Comparison of ENCODE assay signal across 1 cellular context in the genomic region with DNA sequence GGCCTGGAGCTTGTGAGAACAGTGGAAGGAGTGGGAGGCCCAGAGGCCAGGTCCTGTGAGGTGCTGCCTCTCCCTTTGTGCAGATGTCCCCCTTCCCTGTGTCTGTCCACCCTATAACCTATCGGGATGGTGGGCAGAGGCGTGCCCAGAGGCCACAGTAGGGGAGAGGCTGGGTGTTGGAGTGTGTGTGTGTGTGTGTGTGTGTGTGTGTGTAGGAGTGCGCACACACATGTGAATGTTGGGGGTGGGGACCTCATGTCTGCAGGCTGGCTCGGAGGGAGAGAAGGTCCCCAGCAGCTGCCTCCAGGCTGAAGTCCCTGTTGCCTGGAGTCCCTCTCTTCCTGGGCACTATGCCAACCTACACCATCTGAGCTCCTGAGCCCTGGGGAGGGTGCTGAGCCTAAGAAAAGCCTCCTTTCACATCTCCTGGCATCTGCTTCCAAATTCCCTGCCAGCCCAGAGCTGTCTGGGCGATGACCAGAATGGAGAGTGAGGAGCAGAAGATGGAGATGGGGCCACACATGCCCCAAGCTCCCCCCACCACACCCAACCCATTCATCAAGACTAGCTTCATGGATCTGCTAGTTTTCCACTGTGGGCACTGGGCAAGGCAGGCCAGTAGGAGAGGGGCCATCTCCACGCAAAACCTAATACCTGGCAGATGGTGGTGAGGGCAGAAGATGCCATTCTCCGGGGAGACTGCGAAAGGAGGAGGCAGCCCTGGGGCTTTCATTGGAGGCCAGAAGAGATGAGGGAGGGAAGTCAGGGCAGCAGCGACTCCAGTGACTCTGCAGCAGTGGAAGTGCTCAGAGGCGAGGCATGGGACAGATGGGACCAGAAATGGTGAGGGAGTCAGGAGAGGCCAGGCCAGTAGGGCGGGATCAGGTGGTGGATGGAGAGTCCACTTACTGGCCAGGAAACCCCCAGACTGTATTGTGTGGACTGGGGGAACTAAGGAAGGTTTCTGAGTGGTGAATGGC.
TF ChIP-seq lines count a peak whose summit lies in the region.

No MANE protein-coding gene starts in this region.

TF ChIP-seq in H1, 55 proteins besides CTCF, POLR2A, EP300 and RAD21 (continued from another document):
- TF ChIP-seq, protein P1, sequence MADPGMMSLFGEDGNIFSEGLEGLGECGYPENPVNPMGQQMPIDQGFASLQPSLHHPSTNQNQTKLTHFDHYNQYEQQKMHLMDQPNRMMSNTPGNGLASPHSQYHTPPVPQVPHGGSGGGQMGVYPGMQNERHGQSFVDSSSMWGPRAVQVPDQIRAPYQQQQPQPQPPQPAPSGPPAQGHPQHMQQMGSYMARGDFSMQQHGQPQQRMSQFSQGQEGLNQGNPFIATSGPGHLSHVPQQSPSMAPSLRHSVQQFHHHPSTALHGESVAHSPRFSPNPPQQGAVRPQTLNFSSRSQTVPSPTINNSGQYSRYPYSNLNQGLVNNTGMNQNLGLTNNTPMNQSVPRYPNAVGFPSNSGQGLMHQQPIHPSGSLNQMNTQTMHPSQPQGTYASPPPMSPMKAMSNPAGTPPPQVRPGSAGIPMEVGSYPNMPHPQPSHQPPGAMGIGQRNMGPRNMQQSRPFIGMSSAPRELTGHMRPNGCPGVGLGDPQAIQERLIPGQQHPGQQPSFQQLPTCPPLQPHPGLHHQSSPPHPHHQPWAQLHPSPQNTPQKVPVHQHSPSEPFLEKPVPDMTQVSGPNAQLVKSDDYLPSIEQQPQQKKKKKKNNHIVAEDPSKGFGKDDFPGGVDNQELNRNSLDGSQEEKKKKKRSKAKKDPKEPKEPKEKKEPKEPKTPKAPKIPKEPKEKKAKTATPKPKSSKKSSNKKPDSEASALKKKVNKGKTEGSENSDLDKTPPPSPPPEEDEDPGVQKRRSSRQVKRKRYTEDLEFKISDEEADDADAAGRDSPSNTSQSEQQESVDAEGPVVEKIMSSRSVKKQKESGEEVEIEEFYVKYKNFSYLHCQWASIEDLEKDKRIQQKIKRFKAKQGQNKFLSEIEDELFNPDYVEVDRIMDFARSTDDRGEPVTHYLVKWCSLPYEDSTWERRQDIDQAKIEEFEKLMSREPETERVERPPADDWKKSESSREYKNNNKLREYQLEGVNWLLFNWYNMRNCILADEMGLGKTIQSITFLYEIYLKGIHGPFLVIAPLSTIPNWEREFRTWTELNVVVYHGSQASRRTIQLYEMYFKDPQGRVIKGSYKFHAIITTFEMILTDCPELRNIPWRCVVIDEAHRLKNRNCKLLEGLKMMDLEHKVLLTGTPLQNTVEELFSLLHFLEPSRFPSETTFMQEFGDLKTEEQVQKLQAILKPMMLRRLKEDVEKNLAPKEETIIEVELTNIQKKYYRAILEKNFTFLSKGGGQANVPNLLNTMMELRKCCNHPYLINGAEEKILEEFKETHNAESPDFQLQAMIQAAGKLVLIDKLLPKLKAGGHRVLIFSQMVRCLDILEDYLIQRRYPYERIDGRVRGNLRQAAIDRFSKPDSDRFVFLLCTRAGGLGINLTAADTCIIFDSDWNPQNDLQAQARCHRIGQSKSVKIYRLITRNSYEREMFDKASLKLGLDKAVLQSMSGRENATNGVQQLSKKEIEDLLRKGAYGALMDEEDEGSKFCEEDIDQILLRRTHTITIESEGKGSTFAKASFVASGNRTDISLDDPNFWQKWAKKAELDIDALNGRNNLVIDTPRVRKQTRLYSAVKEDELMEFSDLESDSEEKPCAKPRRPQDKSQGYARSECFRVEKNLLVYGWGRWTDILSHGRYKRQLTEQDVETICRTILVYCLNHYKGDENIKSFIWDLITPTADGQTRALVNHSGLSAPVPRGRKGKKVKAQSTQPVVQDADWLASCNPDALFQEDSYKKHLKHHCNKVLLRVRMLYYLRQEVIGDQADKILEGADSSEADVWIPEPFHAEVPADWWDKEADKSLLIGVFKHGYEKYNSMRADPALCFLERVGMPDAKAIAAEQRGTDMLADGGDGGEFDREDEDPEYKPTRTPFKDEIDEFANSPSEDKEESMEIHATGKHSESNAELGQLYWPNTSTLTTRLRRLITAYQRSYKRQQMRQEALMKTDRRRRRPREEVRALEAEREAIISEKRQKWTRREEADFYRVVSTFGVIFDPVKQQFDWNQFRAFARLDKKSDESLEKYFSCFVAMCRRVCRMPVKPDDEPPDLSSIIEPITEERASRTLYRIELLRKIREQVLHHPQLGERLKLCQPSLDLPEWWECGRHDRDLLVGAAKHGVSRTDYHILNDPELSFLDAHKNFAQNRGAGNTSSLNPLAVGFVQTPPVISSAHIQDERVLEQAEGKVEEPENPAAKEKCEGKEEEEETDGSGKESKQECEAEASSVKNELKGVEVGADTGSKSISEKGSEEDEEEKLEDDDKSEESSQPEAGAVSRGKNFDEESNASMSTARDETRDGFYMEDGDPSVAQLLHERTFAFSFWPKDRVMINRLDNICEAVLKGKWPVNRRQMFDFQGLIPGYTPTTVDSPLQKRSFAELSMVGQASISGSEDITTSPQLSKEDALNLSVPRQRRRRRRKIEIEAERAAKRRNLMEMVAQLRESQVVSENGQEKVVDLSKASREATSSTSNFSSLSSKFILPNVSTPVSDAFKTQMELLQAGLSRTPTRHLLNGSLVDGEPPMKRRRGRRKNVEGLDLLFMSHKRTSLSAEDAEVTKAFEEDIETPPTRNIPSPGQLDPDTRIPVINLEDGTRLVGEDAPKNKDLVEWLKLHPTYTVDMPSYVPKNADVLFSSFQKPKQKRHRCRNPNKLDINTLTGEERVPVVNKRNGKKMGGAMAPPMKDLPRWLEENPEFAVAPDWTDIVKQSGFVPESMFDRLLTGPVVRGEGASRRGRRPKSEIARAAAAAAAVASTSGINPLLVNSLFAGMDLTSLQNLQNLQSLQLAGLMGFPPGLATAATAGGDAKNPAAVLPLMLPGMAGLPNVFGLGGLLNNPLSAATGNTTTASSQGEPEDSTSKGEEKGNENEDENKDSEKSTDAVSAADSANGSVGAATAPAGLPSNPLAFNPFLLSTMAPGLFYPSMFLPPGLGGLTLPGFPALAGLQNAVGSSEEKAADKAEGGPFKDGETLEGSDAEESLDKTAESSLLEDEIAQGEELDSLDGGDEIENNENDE (IDR thresholded peaks at IDR 0.05; ENCODE audit: insufficient replicate concordance, low read length) = no peak
- no peak for TF ChIP-seq TAF7 (optimal IDR thresholded peaks at IDR 0.05; ENCODE audit: borderline replicate concordance, low read depth, low read length)
- TF ChIP-seq, protein P2, sequence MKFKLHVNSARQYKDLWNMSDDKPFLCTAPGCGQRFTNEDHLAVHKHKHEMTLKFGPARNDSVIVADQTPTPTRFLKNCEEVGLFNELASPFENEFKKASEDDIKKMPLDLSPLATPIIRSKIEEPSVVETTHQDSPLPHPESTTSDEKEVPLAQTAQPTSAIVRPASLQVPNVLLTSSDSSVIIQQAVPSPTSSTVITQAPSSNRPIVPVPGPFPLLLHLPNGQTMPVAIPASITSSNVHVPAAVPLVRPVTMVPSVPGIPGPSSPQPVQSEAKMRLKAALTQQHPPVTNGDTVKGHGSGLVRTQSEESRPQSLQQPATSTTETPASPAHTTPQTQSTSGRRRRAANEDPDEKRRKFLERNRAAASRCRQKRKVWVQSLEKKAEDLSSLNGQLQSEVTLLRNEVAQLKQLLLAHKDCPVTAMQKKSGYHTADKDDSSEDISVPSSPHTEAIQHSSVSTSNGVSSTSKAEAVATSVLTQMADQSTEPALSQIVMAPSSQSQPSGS (IDR thresholded peaks at IDR 0.05; ENCODE audit: low read length) = no peak
